ENCODE assay signal across 9 cellular contexts in the genomic region with DNA sequence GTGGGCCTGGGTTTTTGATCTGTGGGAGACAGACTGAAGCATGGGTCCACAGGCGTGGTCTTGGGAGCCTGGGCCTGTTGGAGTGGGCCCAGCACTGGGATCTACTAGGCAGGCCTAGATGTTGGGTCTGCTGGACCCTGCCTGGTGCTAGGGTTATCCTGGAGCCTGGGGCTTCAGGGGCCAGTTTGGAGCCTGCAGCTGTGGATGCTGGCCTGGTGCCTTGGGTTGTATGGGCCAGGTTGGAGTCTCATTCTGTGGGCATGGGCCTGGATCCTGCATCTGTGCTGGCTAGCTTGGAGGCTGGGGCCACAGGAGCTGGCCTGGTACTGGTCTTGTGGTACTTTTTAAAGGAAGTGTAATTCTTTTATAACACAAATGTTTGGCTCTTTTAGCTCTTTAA.
"Had no signal": no experiment of that assay in that cellular context is flagged by ENCODE, and none has a peak within 500 bp of the region (broad histone marks: within the 10 kb centered on the region; RNA-seq: fewer than 3 reads in every experiment).

No MANE protein-coding gene starts in this region.

- H3K9ac ChIP-seq: GM23248 had no signal

- DNase-seq: GM23248, GOT3, H9, HCEC 1CT, IMR-90, KG1 had no signal

- H3K4me3 ChIP-seq: GM23248, K562 had no signal

- H2AFZ ChIP-seq: GM23248 had no signal

- H3K27ac ChIP-seq: GM23248, HL-60 had no signal

- FAIRE-seq: H54, K562 had no signal
